ENCODE assay signal across 1 cellular context in the genomic region with DNA sequence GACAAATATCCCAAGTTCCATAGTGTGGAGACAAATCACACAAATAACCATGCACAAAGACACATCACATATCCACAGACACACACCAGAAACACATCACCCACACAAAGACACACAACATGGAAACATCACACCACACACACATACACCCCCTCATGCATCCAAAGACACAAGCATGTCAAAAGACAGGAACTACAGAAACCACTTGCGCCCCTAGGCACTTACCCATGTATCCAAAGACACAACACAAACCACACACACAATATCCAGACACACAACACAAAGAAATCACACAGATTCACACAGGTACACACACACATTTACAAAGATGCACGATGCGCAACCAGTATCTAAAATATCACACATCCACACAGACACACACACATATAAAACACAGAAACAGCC.
TF ChIP-seq lines count a peak whose summit lies in the region.

No MANE protein-coding gene starts in this region.

TF ChIP-seq in HepG2, 621 proteins besides CTCF, POLR2A, EP300 and RAD21:
- TF ChIP-seq NFRKB (IDR thresholded peaks at IDR 0.05) (no peak), FOXA3 (CRISPR knock-in tag; IDR thresholded peaks at IDR 0.05) (no peak), ZNF776 (CRISPR knock-in tag; IDR thresholded peaks at IDR 0.05) (no peak), ZNF207 (IDR thresholded peaks at IDR 0.05; ENCODE audit: borderline replicate concordance) (0 out of 2 replicates have a peak, but pooled peaks have one; percentile 10), KDM4B (CRISPR knock-in tag; IDR thresholded peaks at IDR 0.05) (no peak), ATRX (CRISPR knock-in tag; IDR thresholded peaks at IDR 0.05; ENCODE audit: borderline replicate concordance) (no peak)
- TF ChIP-seq, protein P1, sequence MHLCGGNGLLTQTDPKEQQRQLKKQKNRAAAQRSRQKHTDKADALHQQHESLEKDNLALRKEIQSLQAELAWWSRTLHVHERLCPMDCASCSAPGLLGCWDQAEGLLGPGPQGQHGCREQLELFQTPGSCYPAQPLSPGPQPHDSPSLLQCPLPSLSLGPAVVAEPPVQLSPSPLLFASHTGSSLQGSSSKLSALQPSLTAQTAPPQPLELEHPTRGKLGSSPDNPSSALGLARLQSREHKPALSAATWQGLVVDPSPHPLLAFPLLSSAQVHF (CRISPR knock-in tag; IDR thresholded peaks at IDR 0.05) = no peak
- TF ChIP-seq, protein P2, sequence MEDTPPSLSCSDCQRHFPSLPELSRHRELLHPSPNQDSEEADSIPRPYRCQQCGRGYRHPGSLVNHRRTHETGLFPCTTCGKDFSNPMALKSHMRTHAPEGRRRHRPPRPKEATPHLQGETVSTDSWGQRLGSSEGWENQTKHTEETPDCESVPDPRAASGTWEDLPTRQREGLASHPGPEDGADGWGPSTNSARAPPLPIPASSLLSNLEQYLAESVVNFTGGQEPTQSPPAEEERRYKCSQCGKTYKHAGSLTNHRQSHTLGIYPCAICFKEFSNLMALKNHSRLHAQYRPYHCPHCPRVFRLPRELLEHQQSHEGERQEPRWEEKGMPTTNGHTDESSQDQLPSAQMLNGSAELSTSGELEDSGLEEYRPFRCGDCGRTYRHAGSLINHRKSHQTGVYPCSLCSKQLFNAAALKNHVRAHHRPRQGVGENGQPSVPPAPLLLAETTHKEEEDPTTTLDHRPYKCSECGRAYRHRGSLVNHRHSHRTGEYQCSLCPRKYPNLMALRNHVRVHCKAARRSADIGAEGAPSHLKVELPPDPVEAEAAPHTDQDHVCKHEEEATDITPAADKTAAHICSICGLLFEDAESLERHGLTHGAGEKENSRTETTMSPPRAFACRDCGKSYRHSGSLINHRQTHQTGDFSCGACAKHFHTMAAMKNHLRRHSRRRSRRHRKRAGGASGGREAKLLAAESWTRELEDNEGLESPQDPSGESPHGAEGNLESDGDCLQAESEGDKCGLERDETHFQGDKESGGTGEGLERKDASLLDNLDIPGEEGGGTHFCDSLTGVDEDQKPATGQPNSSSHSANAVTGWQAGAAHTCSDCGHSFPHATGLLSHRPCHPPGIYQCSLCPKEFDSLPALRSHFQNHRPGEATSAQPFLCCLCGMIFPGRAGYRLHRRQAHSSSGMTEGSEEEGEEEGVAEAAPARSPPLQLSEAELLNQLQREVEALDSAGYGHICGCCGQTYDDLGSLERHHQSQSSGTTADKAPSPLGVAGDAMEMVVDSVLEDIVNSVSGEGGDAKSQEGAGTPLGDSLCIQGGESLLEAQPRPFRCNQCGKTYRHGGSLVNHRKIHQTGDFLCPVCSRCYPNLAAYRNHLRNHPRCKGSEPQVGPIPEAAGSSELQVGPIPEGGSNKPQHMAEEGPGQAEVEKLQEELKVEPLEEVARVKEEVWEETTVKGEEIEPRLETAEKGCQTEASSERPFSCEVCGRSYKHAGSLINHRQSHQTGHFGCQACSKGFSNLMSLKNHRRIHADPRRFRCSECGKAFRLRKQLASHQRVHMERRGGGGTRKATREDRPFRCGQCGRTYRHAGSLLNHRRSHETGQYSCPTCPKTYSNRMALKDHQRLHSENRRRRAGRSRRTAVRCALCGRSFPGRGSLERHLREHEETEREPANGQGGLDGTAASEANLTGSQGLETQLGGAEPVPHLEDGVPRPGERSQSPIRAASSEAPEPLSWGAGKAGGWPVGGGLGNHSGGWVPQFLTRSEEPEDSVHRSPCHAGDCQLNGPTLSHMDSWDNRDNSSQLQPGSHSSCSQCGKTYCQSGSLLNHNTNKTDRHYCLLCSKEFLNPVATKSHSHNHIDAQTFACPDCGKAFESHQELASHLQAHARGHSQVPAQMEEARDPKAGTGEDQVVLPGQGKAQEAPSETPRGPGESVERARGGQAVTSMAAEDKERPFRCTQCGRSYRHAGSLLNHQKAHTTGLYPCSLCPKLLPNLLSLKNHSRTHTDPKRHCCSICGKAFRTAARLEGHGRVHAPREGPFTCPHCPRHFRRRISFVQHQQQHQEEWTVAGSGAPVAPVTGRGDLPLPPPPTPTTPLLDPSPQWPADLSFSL (CRISPR knock-in tag; IDR thresholded peaks at IDR 0.05) = peak; percentile 69; the same call in 1 of the 2 replicates
